In genomic region chr14:20412876-20413784, GRCh38 we compare ENCODE assay signal across 1 cellular context.
TF ChIP-seq lines count a peak whose summit lies in the region.

TSS of gene TEP1 (minus strand) at chr14:20413501. CDS start at chr14:20408439, 5,062 bp downstream.

TF ChIP-seq in HCT116, 20 proteins besides CTCF, POLR2A, EP300 and RAD21 (continued from another document):
- no peak for TF ChIP-seq ATF3 (IDR thresholded peaks at IDR 0.05)
- TF ChIP-seq EGR1 (IDR thresholded peaks at IDR 0.05; ENCODE audit: low read depth) = no peak
- peak; percentile 75 for TF ChIP-seq SIN3A (IDR thresholded peaks at IDR 0.05; ENCODE audit: low read depth)
- no peak for TF ChIP-seq EZH2phosphoT487 (IDR thresholded peaks at IDR 0.05; ENCODE audit: borderline replicate concordance)
- no peak for TF ChIP-seq EZH2 (IDR thresholded peaks at IDR 0.05)
- TF ChIP-seq TCF7L2 (IDR thresholded peaks at IDR 0.05; ENCODE audit: borderline replicate concordance, extremely low read depth, insufficient read depth, insufficient read length) = peak; percentile 39
- peak; percentile 44 for TF ChIP-seq YY1 (IDR thresholded peaks at IDR 0.05; ENCODE audit: extremely low read depth, insufficient replicate concordance, low read depth, low read length)
- TF ChIP-seq FOSL1 (IDR thresholded peaks at IDR 0.05; ENCODE audit: low read depth) = no peak
- TF ChIP-seq ZBTB33 (IDR thresholded peaks at IDR 0.05; ENCODE audit: extremely low read depth, insufficient replicate concordance, low read length) = no peak
- TF ChIP-seq CEBPB (IDR thresholded peaks at IDR 0.05; ENCODE audit: low read depth) = no peak
- peak; percentile 78 for TF ChIP-seq POLR2AphosphoS5 (IDR thresholded peaks at IDR 0.05; ENCODE audit: low read depth, low read length)
- no peak for TF ChIP-seq ZNF274 (IDR thresholded peaks at IDR 0.05; ENCODE audit: low read depth, low read length)
- TF ChIP-seq SP1 (IDR thresholded peaks at IDR 0.05; ENCODE audit: low read depth) = peak; percentile 28
- no peak for TF ChIP-seq SRF (IDR thresholded peaks at IDR 0.05; ENCODE audit: low read depth)
